ENCODE assay signal across 19 cellular contexts in genomic region chr12:106907411-106907810, GRCh38. TPM values are rescaled to one million over a fixed set of nuclear protein-coding genes. Genes with fewer than 3 reads are reported as not detected.
DNase-seq lines count a peak whose midpoint lies in the region; ATAC-seq and TF ChIP-seq lines count a peak whose summit lies in the region.
"Had no signal": no experiment of that assay in that cellular context is flagged by ENCODE, and none has a peak within 500 bp of the region (broad histone marks: within the 10 kb centered on the region; RNA-seq: fewer than 3 reads in every experiment).

No MANE protein-coding gene starts in this region.

- no peak overlapping the region for H4K5ac ChIP-seq in H9 (ENCODE audit: insufficient read length, low read depth, low read length)

- no peaks in the 10 kb centered on the region; the same call in 1 of the 2 replicates for H3K27me3 ChIP-seq in H9 (ENCODE audit: insufficient read depth, low read length)
- H3K27me3 ChIP-seq in H7 (ENCODE audit: control insufficient read depth, insufficient read depth, low read length) = peaks cover 9% of the 10 kb centered on the region
- H3K27me3 ChIP-seq: breast epithelium had no signal

- H2BK12ac ChIP-seq in H9 (ENCODE audit: insufficient read length, low read depth, low read length) = no peak overlapping the region

- H3K23me2 ChIP-seq in H9 (ENCODE audit: insufficient read length, low read depth, low read length, poor library complexity, severe bottlenecking) = peaks cover 4% of the 10 kb centered on the region

- H3K4me3 ChIP-seq in GM12864 (ENCODE audit: low read depth, low read length) = no peak overlapping the region
- H3K4me3 ChIP-seq in H7 (ENCODE audit: insufficient read depth, low read depth, low read length) = no peak overlapping the region
- H3K4me3 ChIP-seq: breast epithelium, tibial artery had no signal

- no peak overlapping the region for H3K4ac ChIP-seq in H9 (ENCODE audit: low read depth, low read length)

- no peaks in the 10 kb centered on the region for H3K36me3 ChIP-seq in H7 (replicated peaks; ENCODE audit: control insufficient read depth, insufficient read depth, low read length)
- H3K36me3 ChIP-seq: breast epithelium, tibial artery had no signal

- H3K79me2 ChIP-seq in H9 (ENCODE audit: insufficient read depth, low read length) = no peaks in the 10 kb centered on the region

- no peaks in the 10 kb centered on the region for H4K20me1 ChIP-seq in H9 (ENCODE audit: control insufficient read depth, insufficient read depth, insufficient read length)

- no peak overlapping the region for H3K9ac ChIP-seq in H9 (ENCODE audit: extremely low read depth, insufficient read length, low read length)

- H3K4me1 Mint-ChIP-seq in H9 (peaks cover 8 to 10% of the 10 kb centered on the region in 2 experiments), neural crest cell (peaks cover 10% of the 10 kb centered on the region)

- no peaks in the 10 kb centered on the region for H3K79me1 ChIP-seq in H9 (ENCODE audit: insufficient read depth, low read depth, low read length, poor library complexity, severe bottlenecking)

- H3K9me3 Mint-ChIP-seq in H9 (no peaks in the 10 kb centered on the region; a peak in 1 of 5 replicates), neural crest cell (peaks cover 8% of the 10 kb centered on the region)
- H3K9me3 Mint-ChIP-seq: activated T-helper 17 cell treated with anti-CD3 and anti-CD28 coated beads, Interleukin-2, amount 50 U/mL, for 72 hours; naive thymus-derived CD8-positive, alpha-beta T cell had no signal

- H3K4me3 Mint-ChIP-seq in H9 = no peak overlapping the region
- H3K4me3 Mint-ChIP-seq in neural crest cell = peak overlapping the region; percentile 42
- H3K4me3 Mint-ChIP-seq: activated T-helper 17 cell treated with anti-CD3 and anti-CD28 coated beads, Interleukin-2, amount 50 U/mL, for 72 hours; naive thymus-derived CD8-positive, alpha-beta T cell had no signal

- no peak overlapping the region for H2BK120ac ChIP-seq in H9 (ENCODE audit: low read depth, low read length, poor library complexity, severe bottlenecking)

- H3K9me3 ChIP-seq in H9 (ENCODE audit: control insufficient read depth, low read depth, low read length) = no peaks in the 10 kb centered on the region
- H3K9me3 ChIP-seq: breast epithelium, tibial artery had no signal

- no peak overlapping the region for H2BK5ac ChIP-seq in H9 (ENCODE audit: insufficient read length, low read length)

- no peak overlapping the region for H3K14ac ChIP-seq in H9 (ENCODE audit: insufficient read depth, low read length)

- TF ChIP-seq CTCF in GM12864 (IDR thresholded peaks at IDR 0.05; ENCODE audit: low read depth, low read length, missing control alignments) = peak; percentile 61
- TF ChIP-seq CTCF in H9 (conservative IDR thresholded peaks at IDR 0.05) = peak; percentile 37; the same call in 2 of the 3 replicates
- TF ChIP-seq CTCF in neural crest cell (conservative IDR thresholded peaks at IDR 0.05) = no peak

- no peaks in the 10 kb centered on the region for H3K4me1 ChIP-seq in H9 (ENCODE audit: insufficient read depth, low read length)
- H3K4me1 ChIP-seq: breast epithelium had no signal

- WGBS in H9 (ENCODE audit: extremely low coverage, insufficient read length, low lambda C conversion rate) = no CpG with 5 or more reads among the region's 5 CpGs

- H3K27ac ChIP-seq in H9 (ENCODE audit: insufficient read length, low read depth, low read length) = no peak overlapping the region
- H3K27ac ChIP-seq: breast epithelium, tibial artery had no signal

- no peak overlapping the region for H3K27ac Mint-ChIP-seq in H9
- no peak overlapping the region for H3K27ac Mint-ChIP-seq in neural crest cell (ENCODE audit: unreplicated experiment)
- H3K27ac Mint-ChIP-seq: activated T-helper 17 cell treated with anti-CD3 and anti-CD28 coated beads, Interleukin-2, amount 50 U/mL, for 72 hours had no signal

- no peak overlapping the region for H4K8ac ChIP-seq in H9 (replicated peaks; ENCODE audit: insufficient read length, low read depth, low read length)

- no peak overlapping the region for H3K23ac ChIP-seq in H9 (ENCODE audit: insufficient read length, low read depth, low read length)

- H2AFZ ChIP-seq in H9 (ENCODE audit: low read length) = no peak overlapping the region

- H3K4me2 ChIP-seq in H9 (ENCODE audit: insufficient read depth, insufficient read length, low read length) = no peak overlapping the region

- no peak for ATAC-seq in HG02884 (IDR thresholded peaks at IDR 0.05; ENCODE audit: unreplicated experiment)
- ATAC-seq: activated T-helper 17 cell treated with anti-CD3 and anti-CD28 coated beads, Interleukin-2, amount 50 U/mL, for 72 hours; naive thymus-derived CD8-positive, alpha-beta T cell had no signal

- no peak overlapping the region for H2BK15ac ChIP-seq in H9 (ENCODE audit: low read depth, low read length)

- peaks cover 28% of the 10 kb centered on the region for H3K27me3 Mint-ChIP-seq in H9 (ENCODE audit: low read depth)
- H3K27me3 Mint-ChIP-seq in neural crest cell (ENCODE audit: low read depth) = peaks cover 3% of the 10 kb centered on the region

- H3K56ac ChIP-seq in H9 (ENCODE audit: insufficient read length, low read depth, low read length) = no peak overlapping the region

- H3K18ac ChIP-seq in H9 (ENCODE audit: insufficient read length, low read depth, low read length) = no peak overlapping the region

- H3K36me3 Mint-ChIP-seq in H9 (ENCODE audit: insufficient read depth in 1 of 3, low read depth in 3 of 3) (no peaks in the 10 kb centered on the region), neural crest cell (ENCODE audit: low read depth) (no peaks in the 10 kb centered on the region)
- H3K36me3 Mint-ChIP-seq: naive thymus-derived CD8-positive, alpha-beta T cell had no signal

- DNase-seq in GM12864 (ENCODE audit: low read depth) (no peak), H9 (no peak), RPMI8226 (peak; percentile 47), neural crest cell (ENCODE audit: low read depth, low spot score) (no peak), activated gamma-delta T cell (lab: John Stamatoyannopoulos, UW) (no peak), H7 (no peak)
- DNase-seq: activated CD4-positive, alpha-beta T cell treated with anti-CD3 and anti-CD28 coated beads for 48 hours; foreskin fibroblast; kidney glomerular epithelial cell; mesendoderm; naive thymus-derived CD8-positive, alpha-beta T cell; NCI-H187; NCI-H2227 treated with DMSO at 0.1 percent for 48 hours; stimulated activated CD4-positive, alpha-beta T cell treated with anti-CD3 and anti-CD28 coated beads, Interleukin-1b, Interleukin-23, amount 100 ng/mL, for 48 hours; stimulated activated naive CD4-positive, alpha-beta T cell treated with Interleukin-2 at 50 U/mL for 16 hours; tibial artery had no signal

- H4K91ac ChIP-seq in H9 (ENCODE audit: insufficient read length, low read depth, low read length) = no peak overlapping the region

- H2AK5ac ChIP-seq in H9 (ENCODE audit: insufficient read length, low read length) = no peak overlapping the region

- H3T11ph ChIP-seq in H9 (ENCODE audit: low read length) = no peak overlapping the region

- H2BK20ac ChIP-seq in H9 (ENCODE audit: low read depth, low read length, poor library complexity, severe bottlenecking) = no peak overlapping the region

RNA-seq across cellular contexts. Expression of gene TMEM263, which starts 48.3 kb away (rescaled TPM):
- 10.7 and 11.8 TPM in 2 replicates for total RNA-seq in H9 (2021)
- total RNA-seq in neural crest cell = 27.9 and 29.9 TPM in 2 replicates
- total RNA-seq in H7 (2014; rRNA removed; shearing (Covaris generic)) = 19.0 and 23.7 TPM in 2 replicates
